In genomic region chr1:182237329-182237728, GRCh38 we compare ENCODE assay signal across 17 cellular contexts.
DNase-seq lines count a peak whose midpoint lies in the region; ATAC-seq, FAIRE-seq and TF ChIP-seq lines count a peak whose summit lies in the region.
"Had no signal": no experiment of that assay in that cellular context is flagged by ENCODE, and none has a peak within 500 bp of the region (broad histone marks: within the 10 kb centered on the region; RNA-seq: fewer than 3 reads in every experiment).

No MANE protein-coding gene starts in this region.

- H3K27ac Mint-ChIP-seq in CD8-positive, alpha-beta T cell: no peak overlapping the region
- H3K27ac Mint-ChIP-seq: B cell; CD4-positive, alpha-beta T cell; HFFc6 had no signal

- WGBS in HepG2 (ENCODE audit: low lambda C conversion rate): 75% methylated on average over 3 of the region's 3 CpGs
- WGBS in transverse colon (ENCODE audit: low coverage in 1 of 2), 2 donors: 79 to 83% methylated on average over 3 of the region's 3 CpGs

- in situ Hi-C loops in HepG2 (cut with HindIII; ENCODE audit: extremely low pct_ligation_motif_present, low pct_unique_long_range_greater_than_20kb): no loop called here
- in situ Hi-C loops in transverse colon (cut with MboI; ENCODE audit: low pct_ligation_motif_present in 1 of 4, low pct_unique_long_range_greater_than_20kb in 1 of 4, low sequenced_read_pairs in 3 of 4): no loop called here

- BruUV-seq in HepG2 (replicated peaks; lab: Mats Ljungman, UMichigan): no TSS peak

- no peaks in the 10 kb centered on the region for H3K9me3 Mint-ChIP-seq in CD8-positive, alpha-beta T cell
- H3K9me3 Mint-ChIP-seq: CD4-positive, alpha-beta T cell; HFFc6 had no signal

- CTCF ChIA-PET in HepG2 (lab: Yijun Ruan, JAX; ENCODE audit: low intra/inter-chr PET ratio, low total read pairs): no interaction called here
- CTCF ChIA-PET in CD8-positive, alpha-beta T cell (lab: Charles Lee): no interaction called here

- H3K9ac ChIP-seq in colonic mucosa (ENCODE audit: low read depth in 2 of 2, low read length in 2 of 2): no peak overlapping the region
- H3K9ac ChIP-seq in HepG2 (ENCODE audit: insufficient read depth, low read depth, low read length): no peak overlapping the region

- intact Hi-C loops in colonic mucosa (cut with DNase I) (no loop called here), HepG2 (cut with micrococcal nuclease; ENCODE audit: unreplicated experiment) (no loop called here), transverse colon (cut with DNase I; ENCODE audit: low total_unique reads) (no loop called here)
- intact Hi-C loops in CD8-positive, alpha-beta T cell (cut with DNase I, micrococcal nuclease): no loop called here

- no peak overlapping the region for H3K4me3 Mint-ChIP-seq in CD8-positive, alpha-beta T cell
- H3K4me3 Mint-ChIP-seq: B cell; CD4-positive, alpha-beta T cell; HFFc6 had no signal

- no peaks in the 10 kb centered on the region for H3K79me2 ChIP-seq in HepG2 (ENCODE audit: insufficient read depth, low read length)

- H3K27me3 ChIP-seq in colonic mucosa (no peaks in the 10 kb centered on the region), HepG2 (ENCODE audit: control insufficient read depth in 1 of 2, insufficient read depth in 2 of 2, low read length in 2 of 2) (no peaks in the 10 kb centered on the region), transverse colon (no peaks in the 10 kb centered on the region)
- no peaks in the 10 kb centered on the region for H3K27me3 ChIP-seq in CD8-positive, alpha-beta T cell (ENCODE audit: insufficient read depth, low read length)

- peak; percentile 41; the same call in 1 of the 3 replicates for ATAC-seq in HepG2
- no peak for ATAC-seq in CD8-positive, alpha-beta T cell
- ATAC-seq in HG03139 (IDR thresholded peaks at IDR 0.05; ENCODE audit: unreplicated experiment): no peak

- TF ChIP-seq EP300 in HepG2 (IDR thresholded peaks at IDR 0.05; ENCODE audit: low read depth in 2 of 2, low read length in 2 of 2) (no peak), HepG2 (CRISPR knock-in tag; IDR thresholded peaks at IDR 0.05; ENCODE audit: borderline replicate concordance) (no peak), transverse colon (IDR thresholded peaks at IDR 0.05; ENCODE audit: low read depth) (no peak)

- H3K36me3 Mint-ChIP-seq in CD8-positive, alpha-beta T cell: no peaks in the 10 kb centered on the region

- H3K36me3 ChIP-seq in colonic mucosa (no peaks in the 10 kb centered on the region), HepG2 (replicated peaks in 1 of 2; ENCODE audit: control insufficient read depth in 1 of 2, insufficient read depth in 2 of 2, low read length in 2 of 2) (no peaks in the 10 kb centered on the region), transverse colon (no peaks in the 10 kb centered on the region)
- no peaks in the 10 kb centered on the region for H3K36me3 ChIP-seq in CD8-positive, alpha-beta T cell (ENCODE audit: insufficient read depth, low read length)

- TF ChIP-seq POLR2A in HepG2 (IDR thresholded peaks at IDR 0.05; ENCODE audit: insufficient read depth in 1 of 2, low read depth in 2 of 2, low read length in 2 of 2): no peak
- TF ChIP-seq POLR2A in transverse colon (IDR thresholded peaks at IDR 0.05): no peak

- no peaks in the 10 kb centered on the region for H4K20me1 ChIP-seq in HepG2 (ENCODE audit: insufficient read depth, low read length)

- H3K27ac ChIP-seq in colonic mucosa: no peak overlapping the region
- no peak overlapping the region for H3K27ac ChIP-seq in HepG2 (ENCODE audit: extremely low read length, insufficient read depth, low read length)
- H3K27ac ChIP-seq in transverse colon: no peak overlapping the region
- H3K27ac ChIP-seq in CD8-positive, alpha-beta T cell (ENCODE audit: low read depth, low read length): no peak overlapping the region
- H3K27ac ChIP-seq: HL-60 had no signal

- H3K9me3 ChIP-seq in colonic mucosa (no peaks in the 10 kb centered on the region), HepG2 (ENCODE audit: low read length) (no peaks in the 10 kb centered on the region), transverse colon (no peaks in the 10 kb centered on the region)
- no peaks in the 10 kb centered on the region for H3K9me3 ChIP-seq in CD8-positive, alpha-beta T cell (ENCODE audit: low read length)

- no peaks in the 10 kb centered on the region for H3K27me3 Mint-ChIP-seq in CD8-positive, alpha-beta T cell (ENCODE audit: low read depth)
- H3K27me3 Mint-ChIP-seq: CD4-positive, alpha-beta T cell had no signal

- DNase-seq in M059J (ENCODE audit: low read depth): peak; percentile 26
- peak; percentile 47 for DNase-seq in colonic mucosa
- DNase-seq in HepG2 (ENCODE audit: low spot score): no peak
- peak; percentile 23 for DNase-seq in transverse colon
- no peak for DNase-seq in CD8-positive, alpha-beta T cell
- DNase-seq in OCI-M2 (lab: John Stamatoyannopoulos, UW; ENCODE audit: unreplicated experiment): no peak
- DNase-seq: C1 segment of cervical spinal cord; CD4-positive, alpha-beta T cell; DMS153; GF-D8; HCEC 1CT; HFFc6 had no signal

- no peak for TF ChIP-seq RAD21 in HepG2 (CRISPR knock-in tag; IDR thresholded peaks at IDR 0.05)

- no peak overlapping the region for H2AFZ ChIP-seq in HepG2 (ENCODE audit: low read length)

- H3K4me3 ChIP-seq in colonic mucosa (no peak overlapping the region), HepG2 (replicated peaks in 1 of 3; ENCODE audit: insufficient read depth in 1 of 3, low read depth in 2 of 3, low read length in 3 of 3) (no peak overlapping the region), transverse colon (no peak overlapping the region)
- no peak overlapping the region for H3K4me3 ChIP-seq in CD8-positive, alpha-beta T cell (ENCODE audit: low read depth, low read length)

- peaks cover 16% of the 10 kb centered on the region for H3K4me1 Mint-ChIP-seq in CD8-positive, alpha-beta T cell (ENCODE audit: low read depth)

- TF ChIP-seq CTCF in colonic mucosa (IDR thresholded peaks at IDR 0.05) (no peak), HepG2 (CRISPR knock-in tag; IDR thresholded peaks at IDR 0.05) (no peak), transverse colon (IDR thresholded peaks at IDR 0.05) (no peak)
- no peak for TF ChIP-seq CTCF in CD8-positive, alpha-beta T cell (IDR thresholded peaks at IDR 0.05)

- H3K4me2 ChIP-seq in HepG2 (ENCODE audit: low read depth, low read length): no peak overlapping the region

- POLR2A ChIA-PET in HepG2 (lab: Yijun Ruan, JAX): no interaction called here
- POLR2A ChIA-PET in CD8-positive, alpha-beta T cell (lab: Charles Lee): no interaction called here

- H3K4me1 ChIP-seq in colonic mucosa (no peaks in the 10 kb centered on the region), HepG2 (ENCODE audit: insufficient read depth, low read length) (peaks cover 23% of the 10 kb centered on the region), transverse colon (peaks cover 5 to 26% (median 12%) of the 10 kb centered on the region in 4 donors)
- peaks cover 11% of the 10 kb centered on the region for H3K4me1 ChIP-seq in CD8-positive, alpha-beta T cell (ENCODE audit: insufficient read depth, low read length)

- no peak for FAIRE-seq in HepG2 (lab: Jason Lieb, UNC)
- FAIRE-seq: A204.1, D721Med had no signal

TF ChIP-seq in HepG2, 621 proteins besides CTCF, POLR2A, EP300 and RAD21 (continues in another document):
- TF ChIP-seq ZNF777 (CRISPR knock-in tag; IDR thresholded peaks at IDR 0.05): no peak
- TF ChIP-seq ZNF574 (CRISPR knock-in tag; IDR thresholded peaks at IDR 0.05): no peak
- TF ChIP-seq NCOA2 (CRISPR knock-in tag; IDR thresholded peaks at IDR 0.05): no peak
- no peak for TF ChIP-seq ZMYM2 (CRISPR knock-in tag; IDR thresholded peaks at IDR 0.05)
- no peak for TF ChIP-seq YEATS2 (CRISPR knock-in tag; IDR thresholded peaks at IDR 0.05; ENCODE audit: borderline replicate concordance)
- TF ChIP-seq ZNF383 (CRISPR knock-in tag; IDR thresholded peaks at IDR 0.05; ENCODE audit: borderline replicate concordance): no peak
- TF ChIP-seq CEBPG (CRISPR knock-in tag; IDR thresholded peaks at IDR 0.05): no peak
- TF ChIP-seq BCLAF1 (IDR thresholded peaks at IDR 0.05): no peak

Comparison
In these comparisons a context has a peak if more than half of its experiments do, and no peak if none do; other contexts are left out.
1. DNase-seq: peak in M059J (single experiment), colonic mucosa (single experiment) and transverse colon (single experiment); none in HepG2 (single experiment), CD8-positive, alpha-beta T cell (0 of 7) and OCI-M2 (single experiment).